ENCODE assay signal across 10 cellular contexts in genomic region chr2:96204836-96205235, GRCh38. TPM values are rescaled to one million over a fixed set of nuclear protein-coding genes. Genes with fewer than 3 reads are reported as not detected.
DNase-seq lines count a peak whose midpoint lies in the region; ATAC-seq, FAIRE-seq and TF ChIP-seq lines count a peak whose summit lies in the region.
"Had no signal": no experiment of that assay in that cellular context is flagged by ENCODE, and none has a peak within 500 bp of the region (broad histone marks: within the 10 kb centered on the region; RNA-seq: fewer than 3 reads in every experiment).

No MANE protein-coding gene starts in this region.

- no peak for DNase-seq in activated CD4-positive, alpha-beta T cell treated with anti-CD3 and anti-CD28 coated beads, Interleukin-2, amount 10 ng/mL, durations not matched to agents 24 days and 14 days
- DNase-seq in activated CD4-positive, alpha-beta T cell treated with anti-CD3 and anti-CD28 coated beads for 1 hour = no peak
- DNase-seq in kidney (no peak), stomach (no peak), NCI-H524 treated with DMSO at 0.1 percent for 48 hours (lab: John Stamatoyannopoulos, UW) (no peak), germinal center (ENCODE audit: low spot score) (no peak)
- DNase-seq: left colon, SHP77 treated with DMSO at 0.1 percent for 48 hours had no signal

- no peaks in the 10 kb centered on the region for H3K36me3 ChIP-seq in kidney (ENCODE audit: control insufficient read depth in 1 of 2, insufficient read depth in 2 of 2, low read length in 2 of 2)
- H3K36me3 ChIP-seq in stomach = no peaks in the 10 kb centered on the region

- no peaks in the 10 kb centered on the region for H3K9me3 Mint-ChIP-seq in activated CD4-positive, alpha-beta T cell treated with anti-CD3 and anti-CD28 coated beads, Interleukin-2, amount 10 ng/mL, durations not matched to agents 24 days and 14 days
- no peaks in the 10 kb centered on the region for H3K9me3 Mint-ChIP-seq in activated naive CD8-positive, alpha-beta T cell (ENCODE audit: low read depth)

- H3K36me3 Mint-ChIP-seq in activated CD4-positive, alpha-beta T cell treated with anti-CD3 and anti-CD28 coated beads, Interleukin-2, amount 10 ng/mL, durations not matched to agents 24 days and 14 days (ENCODE audit: low read depth) = peaks cover 41% of the 10 kb centered on the region
- peaks cover 9% of the 10 kb centered on the region for H3K36me3 Mint-ChIP-seq in activated naive CD8-positive, alpha-beta T cell

- no peak overlapping the region for H3K9ac ChIP-seq in kidney (ENCODE audit: low read length in 2 of 2)

- H3K4me1 ChIP-seq in kidney (ENCODE audit: control insufficient read depth in 1 of 2, insufficient read depth in 1 of 2, low read depth in 1 of 2, low read length in 2 of 2) (peaks cover 26 to 32% of the 10 kb centered on the region in 2 donors), stomach (peaks cover 65 to 88% (median 85%) of the 10 kb centered on the region in 4 donors)

- no peak for TF ChIP-seq CTCF in kidney (IDR thresholded peaks at IDR 0.05; ENCODE audit: borderline replicate concordance, extremely low read depth, insufficient read depth)
- TF ChIP-seq CTCF in stomach (IDR thresholded peaks at IDR 0.05) = no peak

- H3K4me3 Mint-ChIP-seq in activated CD4-positive, alpha-beta T cell treated with anti-CD3 and anti-CD28 coated beads, Interleukin-2, amount 10 ng/mL, durations not matched to agents 24 days and 14 days = peak overlapping the region; percentile 75
- peak overlapping the region; percentile 96 for H3K4me3 Mint-ChIP-seq in activated naive CD8-positive, alpha-beta T cell

- no peak for TF ChIP-seq EP300 in stomach (IDR thresholded peaks at IDR 0.05)

- 28 to 46% (median 36%) methylated on average over 2 of the region's 2 CpGs for WGBS in stomach, 5 donors

- FAIRE-seq in kidney (lab: Jason Lieb, UNC) = no peak

- H3K4me3 ChIP-seq in kidney (ENCODE audit: low read length in 2 of 2) = peak overlapping the region; percentile 13 to 17
- H3K4me3 ChIP-seq in stomach = peak overlapping the region in 1 of 4 donors; percentile 14

- intact Hi-C loops in activated CD4-positive, alpha-beta T cell treated with anti-CD3 and anti-CD28 coated beads, Interleukin-2, amount 10 ng/mL, durations not matched to agents 24 days and 14 days (cut with micrococcal nuclease) = loop anchor here (5.0 kb wide), 3 partner anchors 117 to 332 kb away; partner anchors contain the start of gene ARID5A
- intact Hi-C loops in kidney (cut with DNase I) = no loop called here
- intact Hi-C loops in stomach (cut with DNase I; ENCODE audit: low total_unique reads) = no loop called here

- TF ChIP-seq POLR2A in stomach (IDR thresholded peaks at IDR 0.05) = no peak

- no peaks in the 10 kb centered on the region for H3K27me3 Mint-ChIP-seq in activated CD4-positive, alpha-beta T cell treated with anti-CD3 and anti-CD28 coated beads, Interleukin-2, amount 10 ng/mL, durations not matched to agents 24 days and 14 days
- no peaks in the 10 kb centered on the region for H3K27me3 Mint-ChIP-seq in activated naive CD8-positive, alpha-beta T cell

- no peaks in the 10 kb centered on the region for H3K27me3 ChIP-seq in stomach

- peak overlapping the region; percentile 12 to 16 for H3K27ac ChIP-seq in kidney (ENCODE audit: low read depth in 2 of 2, low read length in 2 of 2)
- peak overlapping the region in 4 of 5 donors; percentile 24 to 66 (median 56) for H3K27ac ChIP-seq in stomach

- H3K9me3 ChIP-seq in kidney (ENCODE audit: control insufficient read depth in 1 of 2, low read length in 2 of 2) (no peaks in the 10 kb centered on the region), stomach (no peaks in the 10 kb centered on the region)

- ATAC-seq in HG03159 (IDR thresholded peaks at IDR 0.05; ENCODE audit: unreplicated experiment) = no peak
- ATAC-seq: left colon had no signal

- H3K27ac Mint-ChIP-seq in activated CD4-positive, alpha-beta T cell treated with anti-CD3 and anti-CD28 coated beads, Interleukin-2, amount 10 ng/mL, durations not matched to agents 24 days and 14 days = peak overlapping the region; percentile 9
- peak overlapping the region; percentile 51 for H3K27ac Mint-ChIP-seq in activated naive CD8-positive, alpha-beta T cell

- H3K4me1 Mint-ChIP-seq in activated CD4-positive, alpha-beta T cell treated with anti-CD3 and anti-CD28 coated beads, Interleukin-2, amount 10 ng/mL, durations not matched to agents 24 days and 14 days = peaks cover 64% of the 10 kb centered on the region
- H3K4me1 Mint-ChIP-seq in activated naive CD8-positive, alpha-beta T cell (ENCODE audit: low read depth) = peaks cover 74% of the 10 kb centered on the region

RNA-seq across cellular contexts. Expression of gene STARD7, which starts 3.8 kb away (rescaled TPM):
- total RNA-seq in activated CD4-positive, alpha-beta T cell treated with anti-CD3 and anti-CD28 coated beads, Interleukin-2, amount 10 ng/mL, durations not matched to agents 24 days and 14 days = 212 and 217 TPM in 2 replicates
- total RNA-seq in kidney (112 TPM), stomach (100 to 1,000 TPM in 2 of 5 donors, 10 to 100 TPM in 3; 30.3 to 165 (median 87.5) TPM)
- polyA plus RNA-seq in kidney (ENCODE audit: insufficient read depth, low read depth, low replicate concordance) (96.6 TPM), stomach (10 to 100 TPM; 34.6 to 46.4 (median 43.1) TPM)

RNA-seq across cellular contexts. Expression of gene DUSP2, which starts 59.6 kb away (rescaled TPM):
- 436 and 445 TPM in 2 replicates for total RNA-seq in activated CD4-positive, alpha-beta T cell treated with anti-CD3 and anti-CD28 coated beads, Interleukin-2, amount 10 ng/mL, durations not matched to agents 24 days and 14 days
- total RNA-seq in kidney = 11.8 TPM
- polyA plus RNA-seq in kidney (ENCODE audit: insufficient read depth, low read depth, low replicate concordance) = 5.6 TPM
- 1 to 10 TPM; 4.0 to 9.4 (median 8.1) TPM for total RNA-seq in stomach
- 1 to 10 TPM; 3.6 to 6.1 (median 4.7) TPM for polyA plus RNA-seq in stomach

Comparison
In these comparisons a context has a peak if more than half of its experiments do, and no peak if none do; other contexts are left out.
1. RNA of gene DUSP2, which starts 59.6 kb away (total RNA-seq): 436 to 445 TPM in activated CD4-positive, alpha-beta T cell treated with anti-CD3 and anti-CD28 coated beads, Interleukin-2, amount 10 ng/mL, durations not matched to agents 24 days and 14 days; 11.8 TPM in kidney (single experiment) and 4.0 to 9.4 TPM in stomach; every median in the first group is over 10 times any median in the second.